Comparison of ENCODE assay signal across 17 cellular contexts in genomic region chr3:44031387-44032380, GRCh38.
A peak's percentile ranks its signal among the peaks of the same experiment; 100 is the strongest.
DNase-seq lines count a peak whose midpoint lies in the region; ATAC-seq and TF ChIP-seq lines count a peak whose summit lies in the region.
"Had no signal": no experiment of that assay in that cellular context is flagged by ENCODE, and none has a peak within 500 bp of the region (broad histone marks: within the 10 kb centered on the region; RNA-seq: fewer than 3 reads in every experiment).

No MANE protein-coding gene starts in this region.

- in situ Hi-C loops in GM13976 (cut with MboI; ENCODE audit: low sequenced_read_pairs, unreplicated experiment), result no loop called here

- H3K36me3 Mint-ChIP-seq in stimulated activated memory B cell treated with anti-CD40 and anti-IgM and Interleukin-4, amounts not matched to agents 10 μg/mL and 1 μg/mL and 100 μg/mL, for 72 hours, result no peaks in the 10 kb centered on the region
- H3K36me3 Mint-ChIP-seq: CD8-positive, alpha-beta T cell had no signal

- H3K4me1 Mint-ChIP-seq in stimulated activated memory B cell treated with anti-CD40 and anti-IgM and Interleukin-4, amounts not matched to agents 10 μg/mL and 1 μg/mL and 100 μg/mL, for 72 hours, result peaks cover 19% of the 10 kb centered on the region

- peak; percentile 50 for DNase-seq in GM13976 (ENCODE audit: low spot score)
- peak; percentile 34 for DNase-seq in ecto neural progenitor cell (ENCODE audit: low spot score)
- DNase-seq in RKO (ENCODE audit: low spot score), result no peak
- no peak for DNase-seq in ureter (ENCODE audit: low spot score)
- DNase-seq: BE2C; CD8-positive, alpha-beta T cell; DND-41; GDM1; KBM-7; NCI-H1105 treated with DMSO at 0.1 percent for 48 hours; NCI-H2171; NCI-H774; SHP77 had no signal

- H3K27me3 Mint-ChIP-seq in stimulated activated memory B cell treated with anti-CD40 and anti-IgM and Interleukin-4, amounts not matched to agents 10 μg/mL and 1 μg/mL and 100 μg/mL, for 72 hours, result no peaks in the 10 kb centered on the region

- H3K9me3 Mint-ChIP-seq in stimulated activated memory B cell treated with anti-CD40 and anti-IgM and Interleukin-4, amounts not matched to agents 10 μg/mL and 1 μg/mL and 100 μg/mL, for 72 hours, result no peaks in the 10 kb centered on the region
- H3K9me3 Mint-ChIP-seq: CD8-positive, alpha-beta T cell had no signal

- H3K4me3 Mint-ChIP-seq in stimulated activated memory B cell treated with anti-CD40 and anti-IgM and Interleukin-4, amounts not matched to agents 10 μg/mL and 1 μg/mL and 100 μg/mL, for 72 hours, result no peak overlapping the region
- H3K4me3 Mint-ChIP-seq: CD8-positive, alpha-beta T cell had no signal

- ATAC-seq in HG03432 (IDR thresholded peaks at IDR 0.05; ENCODE audit: unreplicated experiment) (peak; percentile 43), HG02588 (IDR thresholded peaks at IDR 0.05; ENCODE audit: unreplicated experiment) (no peak)
- peak; percentile 55 for ATAC-seq in stimulated activated memory B cell treated with anti-CD40 and anti-IgM and Interleukin-4, amounts not matched to agents 10 μg/mL and 1 μg/mL and 100 μg/mL, for 72 hours
- ATAC-seq: CD8-positive, alpha-beta T cell; Panc1 had no signal

- TF ChIP-seq CTCF in GM13976 (IDR thresholded peaks at IDR 0.05; ENCODE audit: borderline replicate concordance, control extremely low read depth, extremely low read depth, insufficient read depth, missing control alignments), result no peak

- peak overlapping the region; percentile 25 for H3K27ac Mint-ChIP-seq in stimulated activated memory B cell treated with anti-CD40 and anti-IgM and Interleukin-4, amounts not matched to agents 10 μg/mL and 1 μg/mL and 100 μg/mL, for 72 hours
- H3K27ac Mint-ChIP-seq: CD8-positive, alpha-beta T cell had no signal

Comparison
In these comparisons a context has a peak if more than half of its experiments do, and no peak if none do; other contexts are left out.
1. DNase-seq: peak in GM13976 (single experiment) and ecto neural progenitor cell (single experiment); none in RKO (single experiment) and ureter (single experiment).